In the genomic region with DNA sequence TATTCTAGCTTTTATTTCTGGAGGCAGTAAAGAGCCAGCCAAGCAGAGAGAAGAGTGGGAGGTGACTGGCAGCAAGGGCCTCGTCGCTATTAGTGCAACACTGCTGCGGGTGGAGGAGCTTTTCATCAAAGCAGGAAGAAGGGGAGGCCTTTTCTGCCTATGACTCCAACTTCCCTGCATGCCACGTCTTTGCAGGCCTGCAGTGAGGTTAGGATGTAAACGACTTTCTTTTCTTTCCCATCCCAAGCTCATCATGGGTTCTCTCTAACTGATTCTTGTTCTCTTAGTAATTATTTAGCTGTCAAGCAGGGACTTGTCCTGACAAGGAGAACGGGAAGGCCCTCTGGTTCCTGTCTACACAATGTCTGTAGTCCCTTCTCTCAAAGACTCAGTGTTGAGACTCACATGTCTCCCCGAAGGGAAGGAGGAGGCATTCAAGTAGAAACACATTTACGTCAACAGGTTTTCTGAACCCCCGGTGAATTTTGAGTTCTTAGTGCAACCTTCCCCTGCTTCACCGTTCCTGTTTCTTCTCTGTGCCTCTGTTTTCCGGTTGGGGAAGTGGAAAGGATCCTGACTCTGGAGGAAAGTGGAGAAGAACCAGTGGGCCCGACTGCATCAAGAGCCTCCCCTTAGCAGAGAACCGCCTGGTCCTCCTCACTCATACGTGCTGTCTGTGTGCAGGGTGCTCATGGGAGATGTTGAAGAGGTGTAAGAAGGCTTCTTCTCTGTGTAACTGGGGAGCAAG, we compare ENCODE assay signal across 8 cellular contexts. TPM values are rescaled to one million over a fixed set of nuclear protein-coding genes. Genes with fewer than 3 reads are reported as not detected.
A peak's percentile ranks its signal among the peaks of the same experiment; 100 is the strongest.
DNase-seq lines count a peak whose midpoint lies in the region; ATAC-seq and TF ChIP-seq lines count a peak whose summit lies in the region.

No MANE protein-coding gene starts in this region.

- peak; percentile 69 for DNase-seq in KBM-7
- DNase-seq in activated CD4-positive, alpha-beta T cell treated with anti-CD3 and anti-CD28 coated beads for 1 hour, result peak; percentile 50
- peak; percentile 41 for DNase-seq in cerebellum (ENCODE audit: low spot score)
- peak; percentile 76 for DNase-seq in medulla oblongata (ENCODE audit: extremely low spot score)
- peak in 2 of 3 donors; percentile 27 to 49 for DNase-seq in stimulated activated CD4-positive, alpha-beta T cell treated with anti-CD3 and anti-CD28 coated beads, TNF-alpha, amount 100 ng/mL, for 48 hours (ENCODE audit: low read depth in 3 of 3)
- DNase-seq in NCI-H82 (lab: John Stamatoyannopoulos, UW), result no peak

- no peak for ATAC-seq in GM18517 (IDR thresholded peaks at IDR 0.05; ENCODE audit: unreplicated experiment)

- TF ChIP-seq CTCF in GM12872 (IDR thresholded peaks at IDR 0.05; ENCODE audit: insufficient read depth, low read depth, low read length), result 0 out of 3 replicates have a peak, but pooled peaks have one; percentile 3

- in situ Hi-C loops in KBM-7 (cut with MboI; ENCODE audit: low pct_unique_long_range_greater_than_20kb, low sequenced_read_pairs), result no loop called here

RNA-seq across cellular contexts. Expression of a gene that starts 56.9 kb away (rescaled TPM):
- 56.7 TPM for total RNA-seq in cerebellum
